Comparison of ENCODE assay signal across 39 cellular contexts in the genomic region with DNA sequence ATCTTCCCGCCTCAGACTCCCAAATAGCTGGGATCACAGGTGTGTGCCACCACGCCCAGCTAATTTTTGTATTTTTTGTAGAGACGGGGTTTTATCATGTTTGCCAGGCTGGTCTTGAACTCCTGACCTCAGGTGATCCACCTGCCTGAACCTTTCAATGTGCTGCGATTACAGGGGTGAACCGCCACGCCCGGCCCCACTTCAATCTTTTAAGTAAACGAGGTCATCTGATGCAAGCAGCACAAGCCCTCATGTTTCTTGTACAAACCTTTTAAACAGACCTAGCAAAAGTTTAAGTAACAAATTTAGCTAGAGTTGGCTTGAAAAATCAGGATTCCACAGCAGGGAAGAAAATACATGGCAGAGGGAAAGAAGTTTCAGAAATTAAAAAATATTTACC.
"Had no signal": no experiment of that assay in that cellular context is flagged by ENCODE, and none has a peak within 500 bp of the region (broad histone marks: within the 10 kb centered on the region; RNA-seq: fewer than 3 reads in every experiment).

No MANE protein-coding gene starts in this region.

- H3K27ac ChIP-seq: adrenal gland, ascending aorta, body of pancreas, brain microvascular endothelial cell, breast epithelium, cardiac muscle cell had no signal

- H3K27me3 ChIP-seq: adrenal gland, ascending aorta, body of pancreas, brain microvascular endothelial cell, breast epithelium, cardiac muscle cell had no signal

- H3K9me3 Mint-ChIP-seq: activated naive CD4-positive, alpha-beta T cell treated with anti-CD3 and anti-CD28 coated beads for 36 hours; activated naive CD4-positive, alpha-beta T cell treated with anti-CD3 and anti-CD28 coated beads, Interleukin-2, amount 10 ng/mL, durations not matched to agents 7 days and 5 days; activated naive CD4-positive, alpha-beta T cell treated with anti-CD3 and anti-CD28 coated beads, Interleukin-2, amount 50 U/mL, for 24 hours; activated naive CD4-positive, alpha-beta T cell treated with anti-CD3 and anti-CD28 coated beads, Interleukin-2, amount 50 U/mL, for 72 hours; activated naive CD8-positive, alpha-beta T cell treated with anti-CD3 and anti-CD28 coated beads for 36 hours; activated naive CD8-positive, alpha-beta T cell treated with anti-CD3 and anti-CD28 coated beads, Interleukin-2, amount 10 ng/mL, durations not matched to agents 7 days and 5 days; activated naive CD8-positive, alpha-beta T cell treated with anti-CD3 and anti-CD28 coated beads, Interleukin-2, amount 50 U/mL, for 24 hours; activated T-cell treated with anti-CD3 and anti-CD28 coated beads, Interleukin-2, amount 50 U/mL, for 24 hours; activated T-cell treated with anti-CD3 and anti-CD28 coated beads, Interleukin-2, amount 50 U/mL, for 4 hours; activated T-cell treated with anti-CD3 and anti-CD28 coated beads, Interleukin-2, amount 50 U/mL, for 72 hours; activated T-helper 1 cell treated with anti-CD3 and anti-CD28 coated beads, Interleukin-12 subunit alpha, Interleukin-12 subunit beta, Interleukin-2, Interleukin-4 antibody, amounts not matched to agents 30 ng/mL and 10 ng/mL and 1 ng/mL, durations not matched to agents 14 hours and 24 hours and 36 hours; activated T-helper 17 cell treated with anti-CD3 and anti-CD28 coated beads, Interleukin-2, amount 50 U/mL, for 72 hours; activated T-helper 2 cell treated with anti-CD3 and anti-CD28 coated beads, Interferon-gamma antibody, Interleukin-2, Interleukin-4, amounts not matched to agents 10 μg/mL and 5 μg/mL and 100 μg/mL, durations not matched to agents 14 hours and 24 hours and 36 hours; central memory CD8-positive, alpha-beta T cell had no signal

- H3K27ac Mint-ChIP-seq: activated naive CD4-positive, alpha-beta T cell treated with anti-CD3 and anti-CD28 coated beads for 36 hours; activated naive CD4-positive, alpha-beta T cell treated with anti-CD3 and anti-CD28 coated beads, Interleukin-2, amount 10 ng/mL, durations not matched to agents 7 days and 5 days; activated naive CD4-positive, alpha-beta T cell treated with anti-CD3 and anti-CD28 coated beads, Interleukin-2, amount 50 U/mL, for 24 hours; activated naive CD4-positive, alpha-beta T cell treated with anti-CD3 and anti-CD28 coated beads, Interleukin-2, amount 50 U/mL, for 72 hours; activated naive CD8-positive, alpha-beta T cell; activated naive CD8-positive, alpha-beta T cell treated with anti-CD3 and anti-CD28 coated beads for 36 hours; activated naive CD8-positive, alpha-beta T cell treated with anti-CD3 and anti-CD28 coated beads, Interleukin-2, amount 10 ng/mL, durations not matched to agents 7 days and 5 days; activated naive CD8-positive, alpha-beta T cell treated with anti-CD3 and anti-CD28 coated beads, Interleukin-2, amount 50 U/mL, for 24 hours; activated T-cell treated with anti-CD3 and anti-CD28 coated beads, Interleukin-2, amount 50 U/mL, for 24 hours; activated T-cell treated with anti-CD3 and anti-CD28 coated beads, Interleukin-2, amount 50 U/mL, for 72 hours; activated T-helper 1 cell treated with anti-CD3 and anti-CD28 coated beads, Interleukin-12 subunit alpha, Interleukin-12 subunit beta, Interleukin-2, Interleukin-4 antibody, amounts not matched to agents 30 ng/mL and 10 ng/mL and 1 ng/mL, durations not matched to agents 14 hours and 24 hours and 36 hours; activated T-helper 17 cell treated with anti-CD3 and anti-CD28 coated beads, Interleukin-2, amount 50 U/mL, for 72 hours; activated T-helper 2 cell treated with anti-CD3 and anti-CD28 coated beads, Interferon-gamma antibody, Interleukin-2, Interleukin-4, amounts not matched to agents 10 μg/mL and 5 μg/mL and 100 μg/mL, durations not matched to agents 14 hours and 24 hours and 36 hours; brain had no signal

- H3K4me1 ChIP-seq: adrenal gland, ascending aorta, body of pancreas, breast epithelium had no signal

- H3K4me1 Mint-ChIP-seq: activated naive CD4-positive, alpha-beta T cell treated with anti-CD3 and anti-CD28 coated beads, Interleukin-2, amount 10 ng/mL, durations not matched to agents 7 days and 5 days; activated naive CD4-positive, alpha-beta T cell treated with anti-CD3 and anti-CD28 coated beads, Interleukin-2, amount 50 U/mL, for 24 hours; activated naive CD8-positive, alpha-beta T cell treated with anti-CD3 and anti-CD28 coated beads for 36 hours; activated naive CD8-positive, alpha-beta T cell treated with anti-CD3 and anti-CD28 coated beads, Interleukin-2, amount 10 ng/mL, durations not matched to agents 7 days and 5 days; activated naive CD8-positive, alpha-beta T cell treated with anti-CD3 and anti-CD28 coated beads, Interleukin-2, amount 50 U/mL, for 24 hours; activated T-helper 17 cell treated with anti-CD3 and anti-CD28 coated beads, Interleukin-2, amount 50 U/mL, for 72 hours; central memory CD8-positive, alpha-beta T cell had no signal

- H3K36me3 Mint-ChIP-seq: activated naive CD4-positive, alpha-beta T cell treated with anti-CD3 and anti-CD28 coated beads, Interleukin-2, amount 10 ng/mL, durations not matched to agents 7 days and 5 days; activated naive CD4-positive, alpha-beta T cell treated with anti-CD3 and anti-CD28 coated beads, Interleukin-2, amount 50 U/mL, for 24 hours; activated naive CD4-positive, alpha-beta T cell treated with anti-CD3 and anti-CD28 coated beads, Interleukin-2, amount 50 U/mL, for 72 hours; activated naive CD8-positive, alpha-beta T cell; activated naive CD8-positive, alpha-beta T cell treated with anti-CD3 and anti-CD28 coated beads for 36 hours; activated naive CD8-positive, alpha-beta T cell treated with anti-CD3 and anti-CD28 coated beads, Interleukin-2, amount 10 ng/mL, durations not matched to agents 7 days and 5 days; brain had no signal

- H3K27me3 Mint-ChIP-seq: activated T-cell treated with anti-CD3 and anti-CD28 coated beads, Interleukin-2, amount 50 U/mL, for 24 hours had no signal

- ATAC-seq: activated naive CD4-positive, alpha-beta T cell treated with anti-CD3 and anti-CD28 coated beads, Interleukin-2, amount 50 U/mL, for 72 hours; activated naive CD8-positive, alpha-beta T cell treated with anti-CD3 and anti-CD28 coated beads, Interleukin-2, amount 50 U/mL, for 24 hours; activated T-cell treated with anti-CD3 and anti-CD28 coated beads, Interleukin-2, amount 50 U/mL, for 4 hours; activated T-cell treated with anti-CD3 and anti-CD28 coated beads, Interleukin-2, amount 50 U/mL, for 72 hours; activated T-helper 17 cell treated with anti-CD3 and anti-CD28 coated beads, Interleukin-2, amount 50 U/mL, for 72 hours; body of pancreas had no signal

- H3K36me3 ChIP-seq: adrenal gland, ascending aorta, brain microvascular endothelial cell, breast epithelium, cardiac muscle cell had no signal

- H3K4me3 ChIP-seq: adrenal gland, ascending aorta, body of pancreas, breast epithelium, cardiac muscle cell had no signal

- H3K4me3 Mint-ChIP-seq: activated naive CD4-positive, alpha-beta T cell treated with anti-CD3 and anti-CD28 coated beads for 36 hours; activated naive CD4-positive, alpha-beta T cell treated with anti-CD3 and anti-CD28 coated beads, Interleukin-2, amount 10 ng/mL, durations not matched to agents 7 days and 5 days; activated naive CD4-positive, alpha-beta T cell treated with anti-CD3 and anti-CD28 coated beads, Interleukin-2, amount 50 U/mL, for 24 hours; activated naive CD8-positive, alpha-beta T cell; activated naive CD8-positive, alpha-beta T cell treated with anti-CD3 and anti-CD28 coated beads for 36 hours; activated naive CD8-positive, alpha-beta T cell treated with anti-CD3 and anti-CD28 coated beads, Interleukin-2, amount 10 ng/mL, durations not matched to agents 7 days and 5 days; activated naive CD8-positive, alpha-beta T cell treated with anti-CD3 and anti-CD28 coated beads, Interleukin-2, amount 50 U/mL, for 24 hours; activated T-cell treated with anti-CD3 and anti-CD28 coated beads, Interleukin-2, amount 50 U/mL, for 24 hours; activated T-cell treated with anti-CD3 and anti-CD28 coated beads, Interleukin-2, amount 50 U/mL, for 4 hours; activated T-cell treated with anti-CD3 and anti-CD28 coated beads, Interleukin-2, amount 50 U/mL, for 72 hours; activated T-helper 1 cell treated with anti-CD3 and anti-CD28 coated beads, Interleukin-12 subunit alpha, Interleukin-12 subunit beta, Interleukin-2, Interleukin-4 antibody, amounts not matched to agents 30 ng/mL and 10 ng/mL and 1 ng/mL, durations not matched to agents 14 hours and 24 hours and 36 hours; activated T-helper 17 cell treated with anti-CD3 and anti-CD28 coated beads, Interleukin-2, amount 50 U/mL, for 72 hours; brain; central memory CD8-positive, alpha-beta T cell had no signal

- FAIRE-seq: astrocyte, bronchial epithelial cell had no signal

- DNase-seq: activated effector memory CD4-positive, alpha-beta T cell treated with anti-CD3 and anti-CD28 coated beads, Interleukin-2, amount 50 U/mL, for 16 hours; activated effector memory CD4-positive, alpha-beta T cell treated with Interleukin-2 at 50 U/mL for 16 hours; activated gamma-delta T cell; activated gamma-delta T cell treated with Interleukin-2 at 50 U/mL for 16 hours; activated naive CD4-positive, alpha-beta T cell; activated naive CD4-positive, alpha-beta T cell treated with anti-CD3 and anti-CD28 coated beads for 36 hours; activated naive CD4-positive, alpha-beta T cell treated with anti-CD3 and anti-CD28 coated beads, Interleukin-2, amount 10 ng/mL, durations not matched to agents 7 days and 5 days; activated naive CD4-positive, alpha-beta T cell treated with anti-CD3 and anti-CD28 coated beads, Interleukin-2, amount 50 U/mL, for 16 hours; activated naive CD4-positive, alpha-beta T cell treated with Interleukin-2 at 50 U/mL for 16 hours; activated naive CD8-positive, alpha-beta T cell treated with anti-CD3 and anti-CD28 coated beads for 36 hours; activated naive CD8-positive, alpha-beta T cell treated with anti-CD3 and anti-CD28 coated beads, Interleukin-2, amount 10 ng/mL, durations not matched to agents 7 days and 5 days; activated naive CD8-positive, alpha-beta T cell treated with anti-CD3 and anti-CD28 coated beads, Interleukin-2, amount 50 U/mL, for 24 hours; activated T-cell treated with anti-CD3 and anti-CD28 coated beads, Interleukin-2, amount 50 U/mL, for 24 hours; activated T-cell treated with anti-CD3 and anti-CD28 coated beads, Interleukin-2, amount 50 U/mL, for 4 hours; activated T-cell treated with anti-CD3 and anti-CD28 coated beads, Interleukin-2, amount 50 U/mL, for 48 hours; activated T-cell treated with anti-CD3 and anti-CD28 coated beads, Interleukin-2, amount 50 U/mL, for 72 hours; adrenal gland; amniotic stem cell; amygdala; anterior cingulate cortex; aorta; body of pancreas; brain microvascular endothelial cell; caudate nucleus; central memory CD4-positive, alpha-beta T cell; cerebellar nuclear complex had no signal

- H3K9me3 ChIP-seq: adrenal gland, ascending aorta, body of pancreas, breast epithelium had no signal
